9 cellular contexts compared by ENCODE assay signal in the genomic region with DNA sequence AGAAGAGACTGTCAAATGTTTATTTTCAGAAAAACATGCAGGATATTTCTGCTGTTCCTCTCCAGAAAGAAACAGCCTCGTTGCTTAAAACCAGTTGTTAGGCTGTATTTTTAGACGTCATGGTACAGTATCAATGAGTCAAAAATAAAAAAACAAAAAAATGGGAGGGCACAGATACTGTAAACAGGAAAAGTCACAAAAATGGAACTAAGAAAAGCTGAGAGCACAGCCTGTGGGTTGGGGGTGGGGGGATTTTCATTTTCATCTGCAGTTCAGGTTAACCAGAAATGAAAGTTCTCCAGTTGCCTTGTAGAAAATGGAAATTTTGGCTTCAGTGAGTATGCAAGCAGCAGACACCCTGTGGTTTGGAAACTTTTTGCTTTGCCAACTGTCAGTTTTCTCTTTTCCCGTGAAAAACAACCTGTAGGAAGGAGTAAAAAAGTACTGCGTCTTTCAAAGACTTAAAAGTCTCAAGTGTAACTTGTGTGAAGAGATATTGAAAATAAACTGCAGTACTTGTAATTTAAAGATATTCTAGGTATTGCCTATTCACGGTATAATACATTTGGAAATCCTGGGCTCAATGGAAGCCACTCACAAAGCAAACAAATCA. TPM values are rescaled to one million over a fixed set of nuclear protein-coding genes. Genes with fewer than 3 reads are reported as not detected.
DNase-seq lines count a peak whose midpoint lies in the region; ATAC-seq, FAIRE-seq and TF ChIP-seq lines count a peak whose summit lies in the region.
"Had no signal": no experiment of that assay in that cellular context is flagged by ENCODE, and none has a peak within 500 bp of the region (broad histone marks: within the 10 kb centered on the region; RNA-seq: fewer than 3 reads in every experiment).

No MANE protein-coding gene starts in this region.

- BruUV-seq in Calu3 (replicated peaks; lab: Mats Ljungman, UMichigan), result no TSS peak

- H3K9me3 ChIP-seq in BLaER1, result no peaks in the 10 kb centered on the region
- no peaks in the 10 kb centered on the region for H3K9me3 ChIP-seq in aorta (ENCODE audit: control insufficient read depth, low read length)

- no peaks in the 10 kb centered on the region for H3K9me3 Mint-ChIP-seq in Calu3 (ENCODE audit: low read depth, unreplicated experiment)

- no peaks in the 10 kb centered on the region for H3K27me3 Mint-ChIP-seq in Calu3 (ENCODE audit: unreplicated experiment)

- DNase-seq in activated naive CD8-positive, alpha-beta T cell treated with anti-CD3 and anti-CD28 coated beads, Interleukin-2, amount 50 U/mL, for 16 hours (ENCODE audit: low read depth, low spot score), result peak; percentile 30
- peak; percentile 73 for DNase-seq in stimulated activated CD4-positive, alpha-beta T cell treated with anti-CD3 and anti-CD28 coated beads, Interleukin-4, amount 100 ng/mL, for 24 hours
- DNase-seq in Calu3 (no peak), aorta (no peak), HTR-8/SVneo (ENCODE audit: insufficient read length, low spot score) (no peak)

- FAIRE-seq in HTR-8/SVneo (lab: Jason Lieb, UNC), result no peak
- FAIRE-seq: G401.6 had no signal

- H3K4me3 ChIP-seq in BLaER1, result peak overlapping the region; percentile 53
- H3K4me3 ChIP-seq in aorta (ENCODE audit: low read length in 2 of 2), result peak overlapping the region in 1 of 2 donors; percentile 34

- peak overlapping the region; percentile 80 for H3K27ac ChIP-seq in BLaER1
- no peak overlapping the region for H3K27ac ChIP-seq in aorta (ENCODE audit: low read depth in 1 of 2, low read length in 2 of 2)

- TF ChIP-seq CTCF in Calu3 (IDR thresholded peaks at IDR 0.05; ENCODE audit: unreplicated experiment), result no peak

- no peak overlapping the region for H3K27ac Mint-ChIP-seq in Calu3 (ENCODE audit: unreplicated experiment)

- peaks cover 82% of the 10 kb centered on the region for H3K4me1 ChIP-seq in BLaER1
- peaks cover 0 to 5% of the 10 kb centered on the region in 2 donors for H3K4me1 ChIP-seq in aorta (ENCODE audit: control insufficient read depth in 1 of 2, insufficient read depth in 2 of 2, low read length in 2 of 2)

- peaks cover 22% of the 10 kb centered on the region for H4K20me1 ChIP-seq in BLaER1

- peak overlapping the region; percentile 76 for H3K4me2 ChIP-seq in BLaER1

- peak overlapping the region; percentile 72 for H3K9ac ChIP-seq in BLaER1

- H3K27me3 ChIP-seq in BLaER1 (no peaks in the 10 kb centered on the region), aorta (ENCODE audit: control insufficient read depth in 1 of 2, insufficient read depth in 2 of 2, low read length in 1 of 2) (no peaks in the 10 kb centered on the region)

- H3K4me3 Mint-ChIP-seq in Calu3 (ENCODE audit: low read depth, unreplicated experiment), result no peak overlapping the region

- H3K4me1 Mint-ChIP-seq in Calu3 (ENCODE audit: low read depth, unreplicated experiment), result peaks cover 9% of the 10 kb centered on the region

- 21 to 22% methylated on average over 5 of the region's 5 CpGs for WGBS in aorta, 2 donors

- CTCF ChIA-PET in Calu3 (lab: Charles Lee), result interaction anchor here (0.6 kb wide), 1 partner anchor 166 kb away, joined by 4 read pairs; no protein-coding TSS in a partner anchor

- peaks cover 24% of the 10 kb centered on the region for H3K36me3 ChIP-seq in BLaER1
- no peaks in the 10 kb centered on the region for H3K36me3 ChIP-seq in aorta (ENCODE audit: control insufficient read depth in 1 of 2, insufficient read depth in 2 of 2, low read length in 1 of 2)

- intact Hi-C loops in Calu3 (cut with micrococcal nuclease; ENCODE audit: unreplicated experiment) (no loop called here), aorta (cut with DNase I) (loop anchor here in 1 of 2 donors (5.0 kb wide), 1 partner anchor 45 kb away; no protein-coding TSS in a partner anchor)

- no peaks in the 10 kb centered on the region for H3K36me3 Mint-ChIP-seq in Calu3 (ENCODE audit: insufficient read depth, unreplicated experiment)

- ATAC-seq in GM19452 (IDR thresholded peaks at IDR 0.05; ENCODE audit: unreplicated experiment), result peak; percentile 76
- ATAC-seq in HG03520 (IDR thresholded peaks at IDR 0.05; ENCODE audit: unreplicated experiment), result peak; percentile 88
- ATAC-seq in aorta (ENCODE audit: low FRiP score), result no peak

RNA-seq across cellular contexts. Expression of gene FRMD4B, which starts 59.0 kb away (rescaled TPM):
- total RNA-seq in Calu3 (2022), result 13.8 and 16.7 TPM in 2 replicates
- total RNA-seq in aorta, result 10 to 100 TPM; 23.5 to 73.6 TPM
- polyA plus RNA-seq in aorta, result 10 to 100 TPM in 1 of 2 donors, 1 to 10 TPM in 1; 5.6 to 24.4 TPM

Comparison
In these comparisons a context has a peak if more than half of its experiments do, and no peak if none do; other contexts are left out.
1. DNase-seq: peak in activated naive CD8-positive, alpha-beta T cell treated with anti-CD3 and anti-CD28 coated beads, Interleukin-2, amount 50 U/mL, for 16 hours (single experiment) and stimulated activated CD4-positive, alpha-beta T cell treated with anti-CD3 and anti-CD28 coated beads, Interleukin-4, amount 100 ng/mL, for 24 hours (single experiment); none in Calu3 (single experiment), aorta (0 of 2) and HTR-8/SVneo (single experiment).